Comparison of ENCODE assay signal across 8 cellular contexts in genomic region chr22:40499187-40499753, GRCh38.
DNase-seq lines count a peak whose midpoint lies in the region; ATAC-seq and TF ChIP-seq lines count a peak whose summit lies in the region.

No MANE protein-coding gene starts in this region.

- in situ Hi-C loops in gastrocnemius medialis (cut with MboI; ENCODE audit: low sequenced_read_pairs in 4 of 4): no loop called here

- H3K27me3 ChIP-seq in gastrocnemius medialis: no peaks in the 10 kb centered on the region

- peak overlapping the region in 2 of 4 donors; percentile 35 to 47 for H3K27ac ChIP-seq in gastrocnemius medialis

- H3K9me3 ChIP-seq in gastrocnemius medialis: no peaks in the 10 kb centered on the region

- intact Hi-C loops in Right ventricle myocardium inferior (cut with DNase I): no loop called here
- intact Hi-C loops in cardiac septum (cut with DNase I): loop anchor here (10.0 kb wide), 1 partner anchor 136 kb away; the partner anchor contains the start of gene MRTFA
- intact Hi-C loops in gastrocnemius medialis (cut with DNase I; ENCODE audit: low total_unique reads): no loop called here

- no peak for TF ChIP-seq POLR2A in gastrocnemius medialis (IDR thresholded peaks at IDR 0.05)

- TF ChIP-seq CTCF in fibroblast of mammary gland (conservative IDR thresholded peaks at IDR 0.05; ENCODE audit: control insufficient read depth, insufficient read depth, low read depth, low read length): no peak
- no peak for TF ChIP-seq CTCF in gastrocnemius medialis (IDR thresholded peaks at IDR 0.05 in 4 of 5, conservative IDR thresholded peaks at IDR 0.05 in 1 of 5)

- DNase-seq in Right ventricle myocardium inferior (ENCODE audit: missing footprints): no peak
- DNase-seq in cardiac septum (ENCODE audit: low spot score): no peak
- DNase-seq in fibroblast of mammary gland (ENCODE audit: low read depth): peak; percentile 99
- DNase-seq in gastrocnemius medialis: no peak
- DNase-seq in NCI-H524 (lab: John Stamatoyannopoulos, UW): no peak
- no peak for DNase-seq in NCI-H2171 treated with DMSO at 0.1 percent for 48 hours (lab: John Stamatoyannopoulos, UW)

- H3K4me1 ChIP-seq in gastrocnemius medialis: peaks cover 19 to 23% of the 10 kb centered on the region in 2 donors

- no peaks in the 10 kb centered on the region for H3K36me3 ChIP-seq in gastrocnemius medialis

- ATAC-seq in Right ventricle myocardium inferior (peak; percentile 97), SK-N-SH treated with all-trans-retinoic acid at 6 μM for 48 hours (peak; percentile 97), gastrocnemius medialis (peak; percentile 53 to 80), GM21717 (IDR thresholded peaks at IDR 0.05; ENCODE audit: unreplicated experiment) (no peak)

- no peak overlapping the region for H3K4me3 ChIP-seq in fibroblast of mammary gland (ENCODE audit: control insufficient read depth, low read depth, low read length)
- no peak overlapping the region for H3K4me3 ChIP-seq in gastrocnemius medialis

TF ChIP-seq in SK-N-SH treated with all-trans-retinoic acid at 6 μM for 48 hours, 23 proteins besides CTCF, POLR2A, EP300 and RAD21:
- TF ChIP-seq BACH2 (CRISPR knock-in tag; IDR thresholded peaks at IDR 0.05; ENCODE audit: borderline replicate concordance): no peak
- TF ChIP-seq ZC3H10 (CRISPR knock-in tag; IDR thresholded peaks at IDR 0.05): no peak
- TF ChIP-seq ZNF70 (CRISPR knock-in tag; IDR thresholded peaks at IDR 0.05): 0 out of 2 replicates have a peak, but pooled peaks have one; percentile 33
- no peak for TF ChIP-seq SNAI2 (CRISPR knock-in tag; IDR thresholded peaks at IDR 0.05)
- TF ChIP-seq GLIS3 (CRISPR knock-in tag; IDR thresholded peaks at IDR 0.05): no peak
- TF ChIP-seq, protein P1, sequence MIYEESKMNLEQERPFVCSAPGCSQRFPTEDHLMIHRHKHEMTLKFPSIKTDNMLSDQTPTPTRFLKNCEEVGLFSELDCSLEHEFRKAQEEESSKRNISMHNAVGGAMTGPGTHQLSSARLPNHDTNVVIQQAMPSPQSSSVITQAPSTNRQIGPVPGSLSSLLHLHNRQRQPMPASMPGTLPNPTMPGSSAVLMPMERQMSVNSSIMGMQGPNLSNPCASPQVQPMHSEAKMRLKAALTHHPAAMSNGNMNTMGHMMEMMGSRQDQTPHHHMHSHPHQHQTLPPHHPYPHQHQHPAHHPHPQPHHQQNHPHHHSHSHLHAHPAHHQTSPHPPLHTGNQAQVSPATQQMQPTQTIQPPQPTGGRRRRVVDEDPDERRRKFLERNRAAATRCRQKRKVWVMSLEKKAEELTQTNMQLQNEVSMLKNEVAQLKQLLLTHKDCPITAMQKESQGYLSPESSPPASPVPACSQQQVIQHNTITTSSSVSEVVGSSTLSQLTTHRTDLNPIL (CRISPR knock-in tag; IDR thresholded peaks at IDR 0.05; ENCODE audit: low read depth): 0 out of 2 replicates have a peak, but pooled peaks have one; percentile 47
- no peak for TF ChIP-seq OSR1 (CRISPR knock-in tag; IDR thresholded peaks at IDR 0.05)
- no peak for TF ChIP-seq TCF4 (CRISPR knock-in tag; IDR thresholded peaks at IDR 0.05; ENCODE audit: borderline replicate concordance)
- no peak for TF ChIP-seq ARNTL (CRISPR knock-in tag; IDR thresholded peaks at IDR 0.05; ENCODE audit: borderline replicate concordance, low read depth)
- TF ChIP-seq TOX (CRISPR knock-in tag; IDR thresholded peaks at IDR 0.05; ENCODE audit: borderline replicate concordance): no peak
- peak; percentile 37; the same call in 1 of the 2 replicates for TF ChIP-seq ISL1 (CRISPR knock-in tag; IDR thresholded peaks at IDR 0.05)
- TF ChIP-seq, protein P2, sequence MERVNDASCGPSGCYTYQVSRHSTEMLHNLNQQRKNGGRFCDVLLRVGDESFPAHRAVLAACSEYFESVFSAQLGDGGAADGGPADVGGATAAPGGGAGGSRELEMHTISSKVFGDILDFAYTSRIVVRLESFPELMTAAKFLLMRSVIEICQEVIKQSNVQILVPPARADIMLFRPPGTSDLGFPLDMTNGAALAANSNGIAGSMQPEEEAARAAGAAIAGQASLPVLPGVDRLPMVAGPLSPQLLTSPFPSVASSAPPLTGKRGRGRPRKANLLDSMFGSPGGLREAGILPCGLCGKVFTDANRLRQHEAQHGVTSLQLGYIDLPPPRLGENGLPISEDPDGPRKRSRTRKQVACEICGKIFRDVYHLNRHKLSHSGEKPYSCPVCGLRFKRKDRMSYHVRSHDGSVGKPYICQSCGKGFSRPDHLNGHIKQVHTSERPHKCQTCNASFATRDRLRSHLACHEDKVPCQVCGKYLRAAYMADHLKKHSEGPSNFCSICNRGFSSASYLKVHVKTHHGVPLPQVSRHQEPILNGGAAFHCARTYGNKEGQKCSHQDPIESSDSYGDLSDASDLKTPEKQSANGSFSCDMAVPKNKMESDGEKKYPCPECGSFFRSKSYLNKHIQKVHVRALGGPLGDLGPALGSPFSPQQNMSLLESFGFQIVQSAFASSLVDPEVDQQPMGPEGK (CRISPR knock-in tag; IDR thresholded peaks at IDR 0.05; ENCODE audit: borderline replicate concordance): 0 out of 2 replicates have a peak, but pooled peaks have one; percentile 12
- no peak for TF ChIP-seq RARB (CRISPR knock-in tag; IDR thresholded peaks at IDR 0.05)
- no peak for TF ChIP-seq ZFP30 (CRISPR knock-in tag; IDR thresholded peaks at IDR 0.05)
